ENCODE assay signal across 8 cellular contexts in genomic region chr16:90077757-90078593, GRCh38. TPM values are rescaled to one million over a fixed set of nuclear protein-coding genes. Genes with fewer than 3 reads are reported as not detected.
DNase-seq lines count a peak whose midpoint lies in the region; ATAC-seq and TF ChIP-seq lines count a peak whose summit lies in the region.

No MANE protein-coding gene starts in this region.

- H3K9me3 Mint-ChIP-seq in CD14-positive monocyte, result peaks cover 0 to 2% (median 0%) of the 10 kb centered on the region in 7 donors

- no peak overlapping the region for H3K27ac ChIP-seq in OCI-LY3 (ENCODE audit: low read length)
- H3K27ac ChIP-seq in body of pancreas, result peak overlapping the region in 3 of 4 donors; percentile 75 to 81 (median 80)

- intact Hi-C loops in CD14-positive monocyte (cut with micrococcal nuclease), result no loop called here
- intact Hi-C loops in body of pancreas (cut with DNase I), result no loop called here

- WGBS in body of pancreas, 2 donors, result 12 to 34% methylated on average over 7 to 24 of the region's 24 CpGs

- DNase-seq in CD14-positive monocyte (ENCODE audit: low spot score) (no peak), body of pancreas (peak in 3 of 4 donors; percentile 19 to 32 (median 32)), iris pigment epithelial cell (ENCODE audit: low read depth) (peak; percentile 45), occipital lobe (lab: John Stamatoyannopoulos, UW) (no peak)
- peak; percentile 17 for DNase-seq in stimulated activated CD4-positive, alpha-beta T cell treated with anti-CD3 and anti-CD28 coated beads, Interleukin-4, amount 100 ng/mL, for 1 hour

- peaks cover 3 to 20% (median 5%) of the 10 kb centered on the region in 3 donors for H3K27me3 Mint-ChIP-seq in CD14-positive monocyte (ENCODE audit: low read depth in 3 of 3)

- peak overlapping the region; percentile 72 for H3K4me2 ChIP-seq in OCI-LY3 (ENCODE audit: low read length)

- peak overlapping the region; percentile 90 to 94 for H3K4me3 Mint-ChIP-seq in CD14-positive monocyte

- H3K27ac Mint-ChIP-seq in CD14-positive monocyte, result peak overlapping the region; percentile 22 to 92 (median 87)

- H3K4me1 ChIP-seq in OCI-LY3 (ENCODE audit: low read length) (peaks cover 5% of the 10 kb centered on the region), body of pancreas (peaks cover 21% of the 10 kb centered on the region)

- H3K36me3 ChIP-seq in OCI-LY3 (replicated peaks; ENCODE audit: low read depth, low read length) (no peaks in the 10 kb centered on the region), body of pancreas (replicated peaks in 1 of 2; ENCODE audit: insufficient read depth in 1 of 2, low read depth in 2 of 2) (no peaks in the 10 kb centered on the region)

- peak in 1 of 3 donors; percentile 14 for TF ChIP-seq POLR2A in body of pancreas (IDR thresholded peaks at IDR 0.05)

- H3K27me3 ChIP-seq in OCI-LY3 (ENCODE audit: low read depth, low read length) (peaks cover 22% of the 10 kb centered on the region), body of pancreas (no peaks in the 10 kb centered on the region)

- peak overlapping the region; percentile 44 for H2AFZ ChIP-seq in OCI-LY3 (ENCODE audit: low read depth, low read length)

- no peaks in the 10 kb centered on the region for H3K79me2 ChIP-seq in OCI-LY3 (ENCODE audit: low read length)

- no peaks in the 10 kb centered on the region for H4K20me1 ChIP-seq in OCI-LY3 (ENCODE audit: insufficient read depth, low read length)

- peaks cover 36% of the 10 kb centered on the region for H3K4me1 Mint-ChIP-seq in CD14-positive monocyte

- peak overlapping the region; percentile 38 for H3K9ac ChIP-seq in OCI-LY3 (ENCODE audit: low read length)

- H3K36me3 Mint-ChIP-seq in CD14-positive monocyte, result peaks cover 0 to 2% of the 10 kb centered on the region in 2 donors

- TF ChIP-seq CTCF in CD14-positive monocyte (IDR thresholded peaks at IDR 0.05) (peak; percentile 50), OCI-LY3 (IDR thresholded peaks at IDR 0.05; ENCODE audit: low read depth, low read length) (peak; percentile 18; the same call in 1 of the 2 replicates), body of pancreas (IDR thresholded peaks at IDR 0.05) (no peak)

- no peaks in the 10 kb centered on the region for H3K9me3 ChIP-seq in OCI-LY3 (ENCODE audit: insufficient read depth, low read length)
- H3K9me3 ChIP-seq in body of pancreas, result no peaks in the 10 kb centered on the region

- H3K4me3 ChIP-seq in OCI-LY3 (ENCODE audit: low read length) (peak overlapping the region; percentile 72), body of pancreas (no peak overlapping the region)

- peak; percentile 57 for ATAC-seq in GM18907 (IDR thresholded peaks at IDR 0.05; ENCODE audit: unreplicated experiment)
- ATAC-seq in HG03280 (IDR thresholded peaks at IDR 0.05; ENCODE audit: unreplicated experiment), result peak; percentile 32
- ATAC-seq in body of pancreas, result peak; percentile 32

RNA-seq across cellular contexts. Expression of gene PRDM7, which starts 0.8 kb away (rescaled TPM):
- not detected for polyA plus RNA-seq in CD14-positive monocyte
- total RNA-seq in body of pancreas (not detected), occipital lobe (not detected)

RNA-seq across cellular contexts. Expression of gene DBNDD1, which starts 58.7 kb away (rescaled TPM):
- polyA plus RNA-seq in CD14-positive monocyte, result not detected
- total RNA-seq in body of pancreas, result 10 to 100 TPM; 10.9 to 14.8 TPM
- 12.3 TPM for total RNA-seq in occipital lobe

Comparison
In these comparisons a context has a peak if more than half of its experiments do, and no peak if none do; other contexts are left out.
1. DNase-seq: peak in body of pancreas (3 of 4), iris pigment epithelial cell (single experiment) and stimulated activated CD4-positive, alpha-beta T cell treated with anti-CD3 and anti-CD28 coated beads, Interleukin-4, amount 100 ng/mL, for 1 hour (single experiment); none in CD14-positive monocyte (single experiment) and occipital lobe (single experiment).
2. CTCF ChIP-seq: peak in CD14-positive monocyte (single experiment) and OCI-LY3 (single experiment); none in body of pancreas (0 of 7).
3. Peak in every context shown above with its lines, with median percentiles within 50 percentile points of each other: ATAC-seq.